ENCODE assay signal across 8 cellular contexts in genomic region chr19:45885556-45886426, GRCh38. TPM values are rescaled to one million over a fixed set of nuclear protein-coding genes. Genes with fewer than 3 reads are reported as not detected.
A peak's percentile ranks its signal among the peaks of the same experiment; 100 is the strongest.
DNase-seq lines count a peak whose midpoint lies in the region; ATAC-seq, FAIRE-seq and TF ChIP-seq lines count a peak whose summit lies in the region.

Gene IRF2BP1 (minus strand): TSS chr19:45886141. CDS start chr19:45885774, 367 bp downstream.

- H3K9ac ChIP-seq in DND-41 (ENCODE audit: low read depth, low read length) (peak within 1 kb of the TSS; percentile 82), MM.1S (ENCODE audit: low read length) (peak within 1 kb of the TSS; percentile 77), neural cell (ENCODE audit: low read length) (peak within 1 kb of the TSS; percentile 82)

- H3K4me2 ChIP-seq in DND-41 (ENCODE audit: insufficient read depth, low read length) (peak within 1 kb of the TSS; percentile 99), MM.1S (ENCODE audit: low read depth, low read length) (peak within 1 kb of the TSS; percentile 83), neural cell (ENCODE audit: low read length) (peak within 1 kb of the TSS; percentile 82)

- H3K4me3 ChIP-seq in DND-41 (ENCODE audit: low read depth in 1 of 2, low read length in 2 of 2) = peak within 1 kb of the TSS; percentile 46 to 78
- H3K4me3 ChIP-seq in MM.1S (ENCODE audit: low read length) = peak within 1 kb of the TSS; percentile 83
- peak within 1 kb of the TSS; percentile 83 for H3K4me3 ChIP-seq in neural cell (ENCODE audit: low read length)

- ATAC-seq in DND-41 (ENCODE audit: insufficient read depth, low read depth) = peak; percentile 76

- H3K9me3 Mint-ChIP-seq in stimulated activated naive CD8-positive, alpha-beta T cell treated with anti-CD3 and anti-CD28 coated beads, Interleukin-15, Interleukin-2, amounts not matched to agents 100 ng/mL and 50 ng/mL, for 24 hours = no peaks in the 10 kb centered on the region

- peaks cover 36% of the 10 kb centered on the region for H3K4me1 Mint-ChIP-seq in stimulated activated naive CD8-positive, alpha-beta T cell treated with anti-CD3 and anti-CD28 coated beads, Interleukin-15, Interleukin-2, amounts not matched to agents 100 ng/mL and 50 ng/mL, for 24 hours (ENCODE audit: low read depth)

- H3K9me3 ChIP-seq in DND-41 (ENCODE audit: insufficient read depth, low read length, severe bottlenecking) (no peaks in the 10 kb centered on the region), MM.1S (replicated peaks; ENCODE audit: insufficient read depth, low read length) (no peaks in the 10 kb centered on the region), neural cell (ENCODE audit: low read length) (no peaks in the 10 kb centered on the region)

- no peaks in the 10 kb centered on the region for H3K27me3 Mint-ChIP-seq in stimulated activated naive CD8-positive, alpha-beta T cell treated with anti-CD3 and anti-CD28 coated beads, Interleukin-15, Interleukin-2, amounts not matched to agents 100 ng/mL and 50 ng/mL, for 24 hours

- H3K36me3 Mint-ChIP-seq in stimulated activated naive CD8-positive, alpha-beta T cell treated with anti-CD3 and anti-CD28 coated beads, Interleukin-15, Interleukin-2, amounts not matched to agents 100 ng/mL and 50 ng/mL, for 24 hours (ENCODE audit: low read depth) = no peaks in the 10 kb centered on the region

- H4K20me1 ChIP-seq in DND-41 (ENCODE audit: insufficient read depth, low read length) (peaks cover 44% of the 10 kb centered on the region), MM.1S (ENCODE audit: insufficient read depth, low read length) (no peaks in the 10 kb centered on the region), neural cell (ENCODE audit: insufficient read depth) (peaks cover 10% of the 10 kb centered on the region)

- TF ChIP-seq RAD21 in neural cell (conservative IDR thresholded peaks at IDR 0.05) = no peak

- H3K4me1 ChIP-seq in DND-41 (ENCODE audit: insufficient read depth, low read length) = peaks cover 37% of the 10 kb centered on the region
- peaks cover 24% of the 10 kb centered on the region for H3K4me1 ChIP-seq in MM.1S (ENCODE audit: low read length)

- H3K27me3 ChIP-seq in DND-41 (ENCODE audit: insufficient read depth, low read length, poor library complexity) = no peaks in the 10 kb centered on the region
- no peaks in the 10 kb centered on the region for H3K27me3 ChIP-seq in MM.1S (replicated peaks; ENCODE audit: insufficient read depth, low read length)
- H3K27me3 ChIP-seq in neural cell (ENCODE audit: insufficient read depth, low read depth, low read length) = no peaks in the 10 kb centered on the region

- H2AFZ ChIP-seq in DND-41 (ENCODE audit: low read depth, low read length) (peak within 1 kb of the TSS; percentile 69), MM.1S (ENCODE audit: low read length) (peak within 1 kb of the TSS; percentile 78), neural cell (ENCODE audit: low read depth, low read length) (peak within 1 kb of the TSS; percentile 76)

- H3K36me3 ChIP-seq in DND-41 (ENCODE audit: insufficient read depth, low read length) (peaks cover 32% of the 10 kb centered on the region), MM.1S (replicated peaks; ENCODE audit: insufficient read depth, low read length) (no peaks in the 10 kb centered on the region), neural cell (ENCODE audit: insufficient read depth, low read length) (no peaks in the 10 kb centered on the region)

- no peaks in the 10 kb centered on the region for H3K9me2 ChIP-seq in MM.1S (replicated peaks; ENCODE audit: insufficient read depth, low read length)
- no peaks in the 10 kb centered on the region for H3K9me2 ChIP-seq in neural cell (ENCODE audit: insufficient read depth, low read length)

- DNase-seq in DND-41 (peak; percentile 91), H54 (ENCODE audit: insufficient read length, low spot score) (peak; percentile 75), MM.1S (peak; percentile 95), SIG-M5 (lab: John Stamatoyannopoulos, UW) (peak; percentile 42), fibroblast of the conjunctiva (ENCODE audit: low read depth) (peak; percentile 82)
- peak; percentile 96 for DNase-seq in activated effector memory CD4-positive, alpha-beta T cell treated with anti-CD3 and anti-CD28 coated beads, Interleukin-2, amount 50 U/mL, for 16 hours

- H3K79me2 ChIP-seq in DND-41 (ENCODE audit: insufficient read depth, low read length) (peaks cover 31% of the 10 kb centered on the region), MM.1S (ENCODE audit: low read length) (peaks cover 17% of the 10 kb centered on the region), neural cell (replicated peaks; ENCODE audit: insufficient read depth, low read length) (peaks cover 5% of the 10 kb centered on the region)

- H3K27ac Mint-ChIP-seq in stimulated activated naive CD8-positive, alpha-beta T cell treated with anti-CD3 and anti-CD28 coated beads, Interleukin-15, Interleukin-2, amounts not matched to agents 100 ng/mL and 50 ng/mL, for 24 hours = peak within 1 kb of the TSS; percentile 92

- no peak for TF ChIP-seq CTCF in DND-41 (IDR thresholded peaks at IDR 0.05; ENCODE audit: borderline replicate concordance, extremely low read depth, low read length, poor library complexity, severe bottlenecking)
- TF ChIP-seq CTCF in MM.1S (IDR thresholded peaks at IDR 0.05; ENCODE audit: low read length) = no peak
- peak; percentile 39 for TF ChIP-seq CTCF in neural cell (IDR thresholded peaks at IDR 0.05; ENCODE audit: poor library complexity, severe bottlenecking)

- peaks cover 5% of the 10 kb centered on the region for H3F3A ChIP-seq in MM.1S (ENCODE audit: insufficient read depth, low read length)
- no peaks in the 10 kb centered on the region for H3F3A ChIP-seq in neural cell (ENCODE audit: insufficient read depth, low read length, poor library complexity, severe bottlenecking)

- TF ChIP-seq EP300 in neural cell (conservative IDR thresholded peaks at IDR 0.05; ENCODE audit: poor library complexity, severe bottlenecking) = peak; percentile 28

- TF ChIP-seq POLR2A in H54 (IDR thresholded peaks at IDR 0.05; ENCODE audit: low read depth, low read length) = peak; percentile 38; the same call in 1 of the 2 replicates

- H3K4me3 Mint-ChIP-seq in stimulated activated naive CD8-positive, alpha-beta T cell treated with anti-CD3 and anti-CD28 coated beads, Interleukin-15, Interleukin-2, amounts not matched to agents 100 ng/mL and 50 ng/mL, for 24 hours = peak within 1 kb of the TSS; percentile 88

- H3K27ac ChIP-seq in DND-41 (ENCODE audit: low read length) (peak within 1 kb of the TSS; percentile 84), MM.1S (ENCODE audit: low read length) (peak within 1 kb of the TSS; percentile 50; the same call in 1 of the 2 replicates), neural cell (ENCODE audit: low read length) (peak within 1 kb of the TSS; percentile 82)

- no peak for FAIRE-seq in H54 (lab: Jason Lieb, UNC)

TF ChIP-seq in neural cell, 6 proteins besides CTCF, POLR2A, EP300 and RAD21:
- TF ChIP-seq MXI1 (conservative IDR thresholded peaks at IDR 0.05; ENCODE audit: poor library complexity, severe bottlenecking) (peak; percentile 37), POLR2AphosphoS5 (IDR thresholded peaks at IDR 0.05) (peak; percentile 75), REST (IDR thresholded peaks at IDR 0.05; ENCODE audit: borderline replicate concordance) (no peak)

RNA-seq across cellular contexts. Expression of gene IRF2BP1, which starts in this region (rescaled TPM):
- 26.9 and 27.6 TPM in 2 replicates for polyA plus RNA-seq in neural cell
- polyA minus RNA-seq in neural cell = 39.1 and 45.5 TPM in 2 replicates

Comparison
In these comparisons a context has a peak if more than half of its experiments do, and no peak if none do; other contexts are left out.
1. Peak in every context shown above with its lines: DNase-seq, ATAC-seq, H3K4me3 ChIP-seq and H3K27ac ChIP-seq.
2. DNase-seq: peak in every context shown above with its lines; median percentile 96 in activated effector memory CD4-positive, alpha-beta T cell treated with anti-CD3 and anti-CD28 coated beads, Interleukin-2, amount 50 U/mL, for 16 hours; 95 in MM.1S; 91 in DND-41; 82 in fibroblast of the conjunctiva; 75 in H54; 42 in SIG-M5.